In the genomic region with DNA sequence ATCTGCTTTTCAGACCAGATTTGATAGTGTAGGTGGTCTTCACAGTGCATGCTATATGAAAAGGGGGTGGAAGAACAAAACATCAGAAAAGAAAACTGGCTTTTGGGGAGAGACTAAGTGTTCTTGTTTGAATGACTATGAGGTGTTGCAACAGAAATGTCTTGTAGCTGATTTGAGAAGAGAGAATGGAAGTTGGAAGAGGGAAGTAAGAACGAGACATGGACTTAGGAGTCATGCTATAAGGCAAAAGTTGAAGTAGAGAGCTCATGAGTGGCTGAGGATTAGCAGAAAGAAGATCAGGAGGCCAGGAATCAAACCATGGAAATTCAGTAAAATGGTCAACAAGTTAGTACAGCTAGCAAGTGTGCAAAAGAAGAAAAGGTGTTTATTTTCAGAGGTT, we compare ENCODE assay signal across 21 cellular contexts.
"Had no signal": no experiment of that assay in that cellular context is flagged by ENCODE, and none has a peak within 500 bp of the region (broad histone marks: within the 10 kb centered on the region; RNA-seq: fewer than 3 reads in every experiment).

No MANE protein-coding gene starts in this region.

- H3K4me1 ChIP-seq: gastrocnemius medialis, left ventricle myocardium inferior, lower lobe of right lung, neural progenitor cell, prostate gland, right lobe of liver, upper lobe of left lung had no signal

- H3K27me3 ChIP-seq: gastrocnemius medialis, neural progenitor cell, ovary, right lobe of liver, tibial artery, upper lobe of left lung had no signal

- ATAC-seq: esophagus mucosa; gastrocnemius medialis; left cardiac atrium; lower lobe of right lung; natural killer cell treated with Interleukin-12 subunit alpha and Interleukin-12 subunit beta and Interleukin-15 and Interleukin-18, amount 100 ng/mL, for 72 hours; stimulated activated memory B cell treated with anti-CD40 and anti-IgM and Interleukin-4, amounts not matched to agents 10 μg/mL and 1 μg/mL and 100 μg/mL, for 72 hours had no signal

- H3K36me3 ChIP-seq: gastrocnemius medialis, left ventricle myocardium inferior, lower lobe of right lung, neural progenitor cell, ovary, prostate gland, right lobe of liver, tibial artery, upper lobe of left lung had no signal

- DNase-seq: cortex of kidney; dorsolateral prefrontal cortex; effector CD8-positive, alpha-beta T cell; gastrocnemius medialis; kidney; left cardiac atrium; left ventricle myocardium inferior; lower lobe of right lung; mesenchymal stem cell; midbrain; nucleus accumbens; ovary; right lobe of liver; stimulated activated CD4-positive, alpha-beta T cell treated with anti-CD3 and anti-CD28 coated beads, Interleukin-4, amount 100 ng/mL, for 24 hours; tibial artery; upper lobe of left lung had no signal

- H3K4me3 ChIP-seq: dorsolateral prefrontal cortex, gastrocnemius medialis, left ventricle myocardium inferior, lower lobe of right lung, neural progenitor cell, ovary, prostate gland, right lobe of liver, tibial artery, upper lobe of left lung had no signal

- H3K27ac ChIP-seq: dorsolateral prefrontal cortex, gastrocnemius medialis, left ventricle myocardium inferior, lower lobe of right lung, neural progenitor cell, ovary, prostate gland, right lobe of liver, tibial artery, upper lobe of left lung had no signal

- H3K9me3 ChIP-seq: gastrocnemius medialis, left ventricle myocardium inferior, lower lobe of right lung, ovary, prostate gland, right lobe of liver, tibial artery, upper lobe of left lung had no signal
